In genomic region chr11:71454470-71455113, GRCh38 we compare ENCODE assay signal across 9 cellular contexts. TPM values are rescaled to one million over a fixed set of nuclear protein-coding genes. Genes with fewer than 3 reads are reported as not detected.
A peak's percentile ranks its signal among the peaks of the same experiment; 100 is the strongest.
DNase-seq lines count a peak whose midpoint lies in the region; ATAC-seq, FAIRE-seq and TF ChIP-seq lines count a peak whose summit lies in the region.
"Had no signal": no experiment of that assay in that cellular context is flagged by ENCODE, and none has a peak within 500 bp of the region (broad histone marks: within the 10 kb centered on the region; RNA-seq: fewer than 3 reads in every experiment).

No MANE protein-coding gene starts in this region.

- H3K4me1 Mint-ChIP-seq in activated T-helper 2 cell treated with anti-CD3 and anti-CD28 coated beads, Interferon-gamma antibody, Interleukin-2, Interleukin-4, amounts not matched to agents 10 μg/mL and 5 μg/mL and 100 μg/mL, durations not matched to agents 14 hours and 24 hours and 36 hours (ENCODE audit: low read depth), result peaks cover 38% of the 10 kb centered on the region

- peak; percentile 8 for TF ChIP-seq CTCF in mucosa of descending colon (IDR thresholded peaks at IDR 0.05)
- no peak for TF ChIP-seq CTCF in right atrium auricular region (IDR thresholded peaks at IDR 0.05)

- H3K4me1 ChIP-seq in mucosa of descending colon (ENCODE audit: low read depth) (peaks cover 21% of the 10 kb centered on the region), right atrium auricular region (peaks cover 0 to 20% of the 10 kb centered on the region in 2 donors)

- H3K4me3 ChIP-seq in mucosa of descending colon, result no peak overlapping the region
- H3K4me3 ChIP-seq in right atrium auricular region, result no peak overlapping the region

- H3K9me3 ChIP-seq in mucosa of descending colon, result no peaks in the 10 kb centered on the region
- H3K9me3 ChIP-seq in right atrium auricular region, result no peaks in the 10 kb centered on the region

- peak; percentile 6 for DNase-seq in COR-L47 (lab: John Stamatoyannopoulos, UW)
- no peak for DNase-seq in activated T-helper 2 cell treated with anti-CD3 and anti-CD28 coated beads, Interferon-gamma antibody, Interleukin-2, Interleukin-4, amounts not matched to agents 10 μg/mL and 5 μg/mL and 100 μg/mL, durations not matched to agents 14 hours and 24 hours and 36 hours (ENCODE audit: low spot score)
- peak in 2 of 3 donors; percentile 44 to 77 for DNase-seq in mucosa of descending colon
- DNase-seq in right atrium auricular region (ENCODE audit: low spot score), result no peak
- DNase-seq in nucleus accumbens (lab: John Stamatoyannopoulos, UW), result no peak
- DNase-seq in RCC 7860 (ENCODE audit: low spot score), result no peak
- DNase-seq: caudate nucleus had no signal

- no peak for FAIRE-seq in RCC 7860 (lab: Jason Lieb, UNC)

- H3K36me3 ChIP-seq in mucosa of descending colon (ENCODE audit: low read depth), result peaks cover 17% of the 10 kb centered on the region
- peaks cover 47% of the 10 kb centered on the region for H3K36me3 ChIP-seq in right atrium auricular region

- H3K27me3 Mint-ChIP-seq in activated T-helper 2 cell treated with anti-CD3 and anti-CD28 coated beads, Interferon-gamma antibody, Interleukin-2, Interleukin-4, amounts not matched to agents 10 μg/mL and 5 μg/mL and 100 μg/mL, durations not matched to agents 14 hours and 24 hours and 36 hours (ENCODE audit: low read depth), result no peaks in the 10 kb centered on the region

- TF ChIP-seq EP300 in Ishikawa (IDR thresholded peaks at IDR 0.05; ENCODE audit: borderline replicate concordance), result no peak

- peaks cover 45% of the 10 kb centered on the region for H3K36me3 Mint-ChIP-seq in activated T-helper 2 cell treated with anti-CD3 and anti-CD28 coated beads, Interferon-gamma antibody, Interleukin-2, Interleukin-4, amounts not matched to agents 10 μg/mL and 5 μg/mL and 100 μg/mL, durations not matched to agents 14 hours and 24 hours and 36 hours (ENCODE audit: low read depth)

- peak overlapping the region; percentile 89 for H3K4me3 Mint-ChIP-seq in activated T-helper 2 cell treated with anti-CD3 and anti-CD28 coated beads, Interferon-gamma antibody, Interleukin-2, Interleukin-4, amounts not matched to agents 10 μg/mL and 5 μg/mL and 100 μg/mL, durations not matched to agents 14 hours and 24 hours and 36 hours (ENCODE audit: low read depth)

- no peaks in the 10 kb centered on the region for H3K9me3 Mint-ChIP-seq in activated T-helper 2 cell treated with anti-CD3 and anti-CD28 coated beads, Interferon-gamma antibody, Interleukin-2, Interleukin-4, amounts not matched to agents 10 μg/mL and 5 μg/mL and 100 μg/mL, durations not matched to agents 14 hours and 24 hours and 36 hours

- no peak overlapping the region for H3K27ac ChIP-seq in right atrium auricular region

- H3K27me3 ChIP-seq in right atrium auricular region, result no peaks in the 10 kb centered on the region

- intact Hi-C loops in activated T-helper 2 cell treated with anti-CD3 and anti-CD28 coated beads, Interferon-gamma antibody, Interleukin-2, Interleukin-4, amounts not matched to agents 10 μg/mL and 5 μg/mL and 100 μg/mL, durations not matched to agents 14 hours and 24 hours and 36 hours (cut with micrococcal nuclease), result no loop called here
- intact Hi-C loops in mucosa of descending colon (cut with DNase I, micrococcal nuclease), result no loop called here

- peak overlapping the region; percentile 51 for H3K27ac Mint-ChIP-seq in activated T-helper 2 cell treated with anti-CD3 and anti-CD28 coated beads, Interferon-gamma antibody, Interleukin-2, Interleukin-4, amounts not matched to agents 10 μg/mL and 5 μg/mL and 100 μg/mL, durations not matched to agents 14 hours and 24 hours and 36 hours

- peak; percentile 20; the same call in 1 of the 2 replicates for TF ChIP-seq RAD21 in Ishikawa (IDR thresholded peaks at IDR 0.05; ENCODE audit: low read depth)

- ATAC-seq in mucosa of descending colon (peak; percentile 61), HG03432 (IDR thresholded peaks at IDR 0.05; ENCODE audit: unreplicated experiment) (no peak)

TF ChIP-seq in Ishikawa, 13 proteins besides CTCF, POLR2A, EP300 and RAD21:
- TF ChIP-seq, protein P1, sequence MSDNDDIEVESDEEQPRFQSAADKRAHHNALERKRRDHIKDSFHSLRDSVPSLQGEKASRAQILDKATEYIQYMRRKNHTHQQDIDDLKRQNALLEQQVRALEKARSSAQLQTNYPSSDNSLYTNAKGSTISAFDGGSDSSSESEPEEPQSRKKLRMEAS (IDR thresholded peaks at IDR 0.05), result no peak
- TF ChIP-seq TEAD4 (IDR thresholded peaks at IDR 0.05) (no peak), FOXM1 (IDR thresholded peaks at IDR 0.05; ENCODE audit: borderline replicate concordance, low read depth) (no peak), REST (IDR thresholded peaks at IDR 0.05; ENCODE audit: low read depth) (no peak), CREB1 (IDR thresholded peaks at IDR 0.05; ENCODE audit: low read depth) (no peak), EGR1 (IDR thresholded peaks at IDR 0.05) (no peak), ZBTB7A (IDR thresholded peaks at IDR 0.05; ENCODE audit: low read depth) (no peak), YY1 (IDR thresholded peaks at IDR 0.05; ENCODE audit: low read depth) (no peak), USF1 (IDR thresholded peaks at IDR 0.05) (no peak), CEBPB (IDR thresholded peaks at IDR 0.05) (no peak), TCF12 (IDR thresholded peaks at IDR 0.05; ENCODE audit: low read depth) (no peak), TAF1 (IDR thresholded peaks at IDR 0.05; ENCODE audit: low read depth) (no peak), NFIC (IDR thresholded peaks at IDR 0.05) (no peak)

RNA-seq across cellular contexts. Expression of gene NADSYN1, which starts 1.6 kb away (rescaled TPM):
- total RNA-seq in activated T-helper 2 cell treated with anti-CD3 and anti-CD28 coated beads, Interferon-gamma antibody, Interleukin-2, Interleukin-4, amounts not matched to agents 10 μg/mL and 5 μg/mL and 100 μg/mL, durations not matched to agents 14 hours and 24 hours and 36 hours, result 114 and 117 TPM in 2 replicates
- total RNA-seq in mucosa of descending colon, result 100 to 1,000 TPM; 112 to 210 (median 141) TPM
- 10 to 100 TPM; 18.0 to 18.8 TPM for total RNA-seq in right atrium auricular region

RNA-seq across cellular contexts. Expression of gene DHCR7, which starts 6.4 kb away (rescaled TPM):
- 129 and 136 TPM in 2 replicates for total RNA-seq in activated T-helper 2 cell treated with anti-CD3 and anti-CD28 coated beads, Interferon-gamma antibody, Interleukin-2, Interleukin-4, amounts not matched to agents 10 μg/mL and 5 μg/mL and 100 μg/mL, durations not matched to agents 14 hours and 24 hours and 36 hours
- total RNA-seq in mucosa of descending colon (10 to 100 TPM; 26.5 to 68.6 (median 62.3) TPM), right atrium auricular region (10 to 100 TPM; 26.8 to 37.6 TPM)

Comparison
In these comparisons a context has a peak if more than half of its experiments do, and no peak if none do; other contexts are left out.
1. DNase-seq: peak in COR-L47 (single experiment) and mucosa of descending colon (2 of 3); none in activated T-helper 2 cell treated with anti-CD3 and anti-CD28 coated beads, Interferon-gamma antibody, Interleukin-2, Interleukin-4, amounts not matched to agents 10 μg/mL and 5 μg/mL and 100 μg/mL, durations not matched to agents 14 hours and 24 hours and 36 hours (single experiment), right atrium auricular region (single experiment), nucleus accumbens (0 of 56) and RCC 7860 (single experiment).